Comparison of ENCODE assay signal across 2 cellular contexts in the genomic region with DNA sequence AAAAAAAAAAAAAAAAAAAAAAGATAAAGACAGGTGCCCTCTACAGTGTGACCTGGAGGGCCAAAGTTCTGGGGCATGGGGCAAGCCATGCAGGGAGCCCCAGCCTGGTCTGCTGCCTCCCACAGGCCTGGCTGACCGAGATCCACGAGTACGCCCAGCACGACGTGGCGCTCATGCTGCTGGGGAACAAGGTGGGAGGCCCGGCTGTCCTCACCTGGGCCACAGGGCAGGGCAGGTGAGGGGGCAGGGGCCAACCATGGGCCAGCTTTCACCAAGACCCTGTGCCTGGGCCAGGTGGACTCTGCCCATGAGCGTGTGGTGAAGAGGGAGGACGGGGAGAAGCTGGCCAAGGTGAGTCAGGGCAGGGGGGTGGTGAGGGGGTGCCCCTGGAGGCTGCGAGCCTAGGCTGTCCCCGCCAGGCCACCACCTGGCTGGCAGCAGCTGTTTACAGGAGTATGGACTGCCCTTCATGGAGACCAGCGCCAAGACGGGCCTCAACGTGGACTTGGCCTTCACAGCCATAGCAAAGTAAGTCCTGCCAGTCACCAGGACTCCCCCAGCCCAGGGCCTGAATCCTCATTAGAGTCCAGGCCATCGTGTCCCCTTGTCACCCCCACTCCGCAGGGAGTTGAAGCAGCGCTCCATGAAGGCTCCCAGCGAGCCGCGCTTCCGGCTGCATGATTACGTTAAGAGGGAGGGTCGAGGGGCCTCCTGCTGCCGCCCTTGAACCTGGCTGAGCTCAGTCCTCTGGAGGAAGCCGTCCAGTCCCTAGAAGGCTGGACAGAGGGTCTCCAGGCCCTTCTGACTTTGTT.
TF ChIP-seq lines count a peak whose summit lies in the region.

No MANE protein-coding gene starts in this region.

TF ChIP-seq in SK-N-SH, 30 proteins besides CTCF, POLR2A, EP300 and RAD21:
- TF ChIP-seq POLR2AphosphoS5 (IDR thresholded peaks at IDR 0.05; ENCODE audit: low read depth, low read length): peak; percentile 65; the same call in 1 of the 2 replicates
- TF ChIP-seq, protein P1, sequence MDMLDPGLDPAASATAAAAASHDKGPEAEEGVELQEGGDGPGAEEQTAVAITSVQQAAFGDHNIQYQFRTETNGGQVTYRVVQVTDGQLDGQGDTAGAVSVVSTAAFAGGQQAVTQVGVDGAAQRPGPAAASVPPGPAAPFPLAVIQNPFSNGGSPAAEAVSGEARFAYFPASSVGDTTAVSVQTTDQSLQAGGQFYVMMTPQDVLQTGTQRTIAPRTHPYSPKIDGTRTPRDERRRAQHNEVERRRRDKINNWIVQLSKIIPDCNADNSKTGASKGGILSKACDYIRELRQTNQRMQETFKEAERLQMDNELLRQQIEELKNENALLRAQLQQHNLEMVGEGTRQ (IDR thresholded peaks at IDR 0.05; ENCODE audit: borderline replicate concordance, low read depth, low read length): no peak
- TF ChIP-seq TAF1 (IDR thresholded peaks at IDR 0.05; ENCODE audit: borderline replicate concordance, low read depth, low read length): 0 out of 2 replicates have a peak, but pooled peaks have one; percentile 7

TF ChIP-seq in H1, 55 proteins besides CTCF, POLR2A, EP300 and RAD21:
- TF ChIP-seq POLR2AphosphoS5 (IDR thresholded peaks at IDR 0.05; ENCODE audit: low read depth, low read length) (peak; percentile 97), TAF7 (optimal IDR thresholded peaks at IDR 0.05; ENCODE audit: borderline replicate concordance, low read depth, low read length) (peak; percentile 58), PHF8 (conservative IDR thresholded peaks at IDR 0.05; ENCODE audit: low read depth, low read length) (no peak), TAF1 (IDR thresholded peaks at IDR 0.05; ENCODE audit: low read depth, low read length) (0 out of 2 replicates have a peak, but pooled peaks have one; percentile 12)
- TF ChIP-seq, protein P2, sequence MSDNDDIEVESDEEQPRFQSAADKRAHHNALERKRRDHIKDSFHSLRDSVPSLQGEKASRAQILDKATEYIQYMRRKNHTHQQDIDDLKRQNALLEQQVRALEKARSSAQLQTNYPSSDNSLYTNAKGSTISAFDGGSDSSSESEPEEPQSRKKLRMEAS (IDR thresholded peaks at IDR 0.05): peak; percentile 17; the same call in 1 of the 2 replicates
